1 cellular context compared by ENCODE assay signal in genomic region chr1:153963850-153964331, GRCh38.
TF ChIP-seq lines count a peak whose summit lies in the region.

No MANE protein-coding gene starts in this region.

TF ChIP-seq in HEK293, 187 proteins besides CTCF, POLR2A, EP300 and RAD21 (continued from another document):
- TF ChIP-seq, protein P1, sequence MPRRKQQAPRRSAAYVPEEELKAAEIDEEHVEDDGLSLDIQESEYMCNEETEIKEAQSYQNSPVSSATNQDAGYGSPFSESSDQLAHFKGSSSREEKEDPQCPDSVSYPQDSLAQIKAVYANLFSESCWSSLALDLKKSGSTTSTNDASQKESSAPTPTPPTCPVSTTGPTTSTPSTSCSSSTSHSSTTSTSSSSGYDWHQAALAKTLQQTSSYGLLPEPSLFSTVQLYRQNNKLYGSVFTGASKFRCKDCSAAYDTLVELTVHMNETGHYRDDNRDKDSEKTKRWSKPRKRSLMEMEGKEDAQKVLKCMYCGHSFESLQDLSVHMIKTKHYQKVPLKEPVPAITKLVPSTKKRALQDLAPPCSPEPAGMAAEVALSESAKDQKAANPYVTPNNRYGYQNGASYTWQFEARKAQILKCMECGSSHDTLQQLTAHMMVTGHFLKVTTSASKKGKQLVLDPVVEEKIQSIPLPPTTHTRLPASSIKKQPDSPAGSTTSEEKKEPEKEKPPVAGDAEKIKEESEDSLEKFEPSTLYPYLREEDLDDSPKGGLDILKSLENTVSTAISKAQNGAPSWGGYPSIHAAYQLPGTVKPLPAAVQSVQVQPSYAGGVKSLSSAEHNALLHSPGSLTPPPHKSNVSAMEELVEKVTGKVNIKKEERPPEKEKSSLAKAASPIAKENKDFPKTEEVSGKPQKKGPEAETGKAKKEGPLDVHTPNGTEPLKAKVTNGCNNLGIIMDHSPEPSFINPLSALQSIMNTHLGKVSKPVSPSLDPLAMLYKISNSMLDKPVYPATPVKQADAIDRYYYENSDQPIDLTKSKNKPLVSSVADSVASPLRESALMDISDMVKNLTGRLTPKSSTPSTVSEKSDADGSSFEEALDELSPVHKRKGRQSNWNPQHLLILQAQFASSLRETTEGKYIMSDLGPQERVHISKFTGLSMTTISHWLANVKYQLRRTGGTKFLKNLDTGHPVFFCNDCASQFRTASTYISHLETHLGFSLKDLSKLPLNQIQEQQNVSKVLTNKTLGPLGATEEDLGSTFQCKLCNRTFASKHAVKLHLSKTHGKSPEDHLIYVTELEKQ (tag by site-specific recombination; IDR thresholded peaks at IDR 0.05; ENCODE audit: borderline replicate concordance) = 0 out of 2 replicates have a peak, but pooled peaks have one; percentile 1
- peak; percentile 82 for TF ChIP-seq ZNF366 (tag by site-specific recombination; conservative IDR thresholded peaks at IDR 0.05)
- TF ChIP-seq ZNF626 (tag by site-specific recombination; IDR thresholded peaks at IDR 0.05) = no peak
- peak; percentile 97 for TF ChIP-seq PRDM1 (tag by site-specific recombination; IDR thresholded peaks at IDR 0.05)
- TF ChIP-seq KLF9 (tag by site-specific recombination; IDR thresholded peaks at IDR 0.05; ENCODE audit: low read depth) = 0 out of 2 replicates have a peak, but pooled peaks have one; percentile 29
- peak; percentile 47; the same call in 1 of the 2 replicates for TF ChIP-seq ZSCAN16 (tag by site-specific recombination; IDR thresholded peaks at IDR 0.05)
- peak; percentile 80 for TF ChIP-seq KLF10 (tag by site-specific recombination; IDR thresholded peaks at IDR 0.05)
- TF ChIP-seq ZNF114 (tag by site-specific recombination; IDR thresholded peaks at IDR 0.05) = no peak
- peak; percentile 64; the same call in 1 of the 2 replicates for TF ChIP-seq ZNF335 (tag by site-specific recombination; conservative IDR thresholded peaks at IDR 0.05)
- peak; percentile 78 for TF ChIP-seq IKZF3 (tag by site-specific recombination; IDR thresholded peaks at IDR 0.05)
- TF ChIP-seq GLIS2 (tag by site-specific recombination; IDR thresholded peaks at IDR 0.05) = peak; percentile 76
- TF ChIP-seq ZNF623 (tag by site-specific recombination; IDR thresholded peaks at IDR 0.05) = 0 out of 2 replicates have a peak, but pooled peaks have one; percentile 15
- TF ChIP-seq ZFHX2 (tag by site-specific recombination; conservative IDR thresholded peaks at IDR 0.05) = peak; percentile 78
- TF ChIP-seq WT1 (tag by site-specific recombination; IDR thresholded peaks at IDR 0.05) = no peak
- TF ChIP-seq, protein P2, sequence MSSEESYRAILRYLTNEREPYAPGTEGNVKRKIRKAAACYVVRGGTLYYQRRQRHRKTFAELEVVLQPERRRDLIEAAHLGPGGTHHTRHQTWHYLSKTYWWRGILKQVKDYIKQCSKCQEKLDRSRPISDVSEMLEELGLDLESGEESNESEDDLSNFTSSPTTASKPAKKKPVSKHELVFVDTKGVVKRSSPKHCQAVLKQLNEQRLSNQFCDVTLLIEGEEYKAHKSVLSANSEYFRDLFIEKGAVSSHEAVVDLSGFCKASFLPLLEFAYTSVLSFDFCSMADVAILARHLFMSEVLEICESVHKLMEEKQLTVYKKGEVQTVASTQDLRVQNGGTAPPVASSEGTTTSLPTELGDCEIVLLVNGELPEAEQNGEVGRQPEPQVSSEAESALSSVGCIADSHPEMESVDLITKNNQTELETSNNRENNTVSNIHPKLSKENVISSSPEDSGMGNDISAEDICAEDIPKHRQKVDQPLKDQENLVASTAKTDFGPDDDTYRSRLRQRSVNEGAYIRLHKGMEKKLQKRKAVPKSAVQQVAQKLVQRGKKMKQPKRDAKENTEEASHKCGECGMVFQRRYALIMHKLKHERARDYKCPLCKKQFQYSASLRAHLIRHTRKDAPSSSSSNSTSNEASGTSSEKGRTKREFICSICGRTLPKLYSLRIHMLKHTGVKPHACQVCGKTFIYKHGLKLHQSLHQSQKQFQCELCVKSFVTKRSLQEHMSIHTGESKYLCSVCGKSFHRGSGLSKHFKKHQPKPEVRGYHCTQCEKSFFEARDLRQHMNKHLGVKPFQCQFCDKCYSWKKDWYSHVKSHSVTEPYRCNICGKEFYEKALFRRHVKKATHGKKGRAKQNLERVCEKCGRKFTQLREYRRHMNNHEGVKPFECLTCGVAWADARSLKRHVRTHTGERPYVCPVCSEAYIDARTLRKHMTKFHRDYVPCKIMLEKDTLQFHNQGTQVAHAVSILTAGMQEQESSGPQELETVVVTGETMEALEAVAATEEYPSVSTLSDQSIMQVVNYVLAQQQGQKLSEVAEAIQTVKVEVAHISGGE (tag by site-specific recombination; conservative IDR thresholded peaks at IDR 0.05; ENCODE audit: low read depth) = peak; percentile 87
- TF ChIP-seq ZEB2 (tag by site-specific recombination; IDR thresholded peaks at IDR 0.05) = 0 out of 2 replicates have a peak, but pooled peaks have one; percentile 2
- TF ChIP-seq, protein P3, sequence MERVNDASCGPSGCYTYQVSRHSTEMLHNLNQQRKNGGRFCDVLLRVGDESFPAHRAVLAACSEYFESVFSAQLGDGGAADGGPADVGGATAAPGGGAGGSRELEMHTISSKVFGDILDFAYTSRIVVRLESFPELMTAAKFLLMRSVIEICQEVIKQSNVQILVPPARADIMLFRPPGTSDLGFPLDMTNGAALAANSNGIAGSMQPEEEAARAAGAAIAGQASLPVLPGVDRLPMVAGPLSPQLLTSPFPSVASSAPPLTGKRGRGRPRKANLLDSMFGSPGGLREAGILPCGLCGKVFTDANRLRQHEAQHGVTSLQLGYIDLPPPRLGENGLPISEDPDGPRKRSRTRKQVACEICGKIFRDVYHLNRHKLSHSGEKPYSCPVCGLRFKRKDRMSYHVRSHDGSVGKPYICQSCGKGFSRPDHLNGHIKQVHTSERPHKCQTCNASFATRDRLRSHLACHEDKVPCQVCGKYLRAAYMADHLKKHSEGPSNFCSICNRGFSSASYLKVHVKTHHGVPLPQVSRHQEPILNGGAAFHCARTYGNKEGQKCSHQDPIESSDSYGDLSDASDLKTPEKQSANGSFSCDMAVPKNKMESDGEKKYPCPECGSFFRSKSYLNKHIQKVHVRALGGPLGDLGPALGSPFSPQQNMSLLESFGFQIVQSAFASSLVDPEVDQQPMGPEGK (tag by site-specific recombination; IDR thresholded peaks at IDR 0.05) = peak; percentile 85
TF ChIP-seq in HEK293: peak in this region for 29.
